In the genomic region with DNA sequence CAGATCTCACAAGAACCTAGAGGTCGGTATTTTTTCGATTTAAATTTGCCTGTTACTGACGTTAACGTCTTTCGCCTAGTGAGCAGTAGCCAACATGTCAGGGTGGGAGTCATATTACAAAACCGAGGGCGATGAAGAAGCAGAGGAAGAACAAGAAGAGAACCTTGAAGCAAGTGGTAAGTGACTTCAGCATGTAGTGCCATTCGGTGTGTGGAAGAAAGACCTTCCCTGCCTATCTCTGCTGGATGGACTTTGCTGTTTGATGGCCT, we compare ENCODE assay signal across 8 cellular contexts. TPM values are rescaled to one million over a fixed set of nuclear protein-coding genes. Genes with fewer than 3 reads are reported as not detected.
DNase-seq lines count a peak whose midpoint lies in the region; ATAC-seq and TF ChIP-seq lines count a peak whose summit lies in the region.

No MANE protein-coding gene starts in this region.

- no peaks in the 10 kb centered on the region for H3K36me3 Mint-ChIP-seq in naive B cell

- no peaks in the 10 kb centered on the region for H3K27me3 Mint-ChIP-seq in naive B cell

- H3K36me3 ChIP-seq in Karpas-422 (ENCODE audit: insufficient read depth, low read length) (peaks cover 23% of the 10 kb centered on the region), colonic mucosa (peaks cover 7% of the 10 kb centered on the region)

- H3K9me3 ChIP-seq in Karpas-422 (ENCODE audit: low read length) (no peaks in the 10 kb centered on the region), colonic mucosa (no peaks in the 10 kb centered on the region)

- peaks cover 32% of the 10 kb centered on the region for H3K4me1 ChIP-seq in Karpas-422 (ENCODE audit: low read length)
- H3K4me1 ChIP-seq in colonic mucosa = peaks cover 17% of the 10 kb centered on the region

- peaks cover 80% of the 10 kb centered on the region for H3K79me2 ChIP-seq in Karpas-422 (ENCODE audit: low read length)

- peak overlapping the region; percentile 99 for H3K4me3 ChIP-seq in AG09309 (ENCODE audit: control insufficient read depth, low read depth, low read length)
- H3K4me3 ChIP-seq in Karpas-422 (ENCODE audit: low read length) = peak overlapping the region; percentile 91
- H3K4me3 ChIP-seq in colonic mucosa = peak overlapping the region; percentile 98

- H3K27ac ChIP-seq in Karpas-422 (ENCODE audit: low read length) = peak overlapping the region; percentile 81
- H3K27ac ChIP-seq in colonic mucosa = peak overlapping the region; percentile 94

- peaks cover 6% of the 10 kb centered on the region; the same call in 1 of the 2 replicates for H4K20me1 ChIP-seq in Karpas-422 (ENCODE audit: insufficient read depth, low read depth, low read length)

- peak overlapping the region; percentile 99 to 100 (median 99) for H3K27ac Mint-ChIP-seq in naive B cell

- H3K4me2 ChIP-seq in Karpas-422 (ENCODE audit: low read depth, low read length, poor library complexity, severe bottlenecking) = peak overlapping the region; percentile 96

- H3K9me3 Mint-ChIP-seq in naive B cell = no peaks in the 10 kb centered on the region

- peak overlapping the region; percentile 93 to 100 (median 98) for H3K4me3 Mint-ChIP-seq in naive B cell

- H2AFZ ChIP-seq in Karpas-422 (ENCODE audit: low read length) = no peak overlapping the region; the same call in 1 of the 2 replicates

- DNase-seq in AG09309 (ENCODE audit: low read depth) = no peak
- no peak for DNase-seq in Karpas-422
- no peak for DNase-seq in colonic mucosa
- no peak for DNase-seq in naive B cell
- DNase-seq in stimulated activated CD4-positive, alpha-beta T cell treated with anti-CD3 and anti-CD28 coated beads, Interleukin-2, amount 100 ng/mL, for 48 hours = no peak

- H3K9me2 ChIP-seq in Karpas-422 (replicated peaks; ENCODE audit: insufficient read depth, low read length) = no peaks in the 10 kb centered on the region

- H3K4me1 Mint-ChIP-seq in naive B cell = peaks cover 22 to 46% (median 32%) of the 10 kb centered on the region in 3 donors

- no peak for ATAC-seq in naive B cell (ENCODE audit: low read depth in 2 of 2)
- no peak for ATAC-seq in GM18873 (IDR thresholded peaks at IDR 0.05; ENCODE audit: low FRiP score, unreplicated experiment)
- ATAC-seq in GM21619 (IDR thresholded peaks at IDR 0.05; ENCODE audit: unreplicated experiment) = no peak
- ATAC-seq in GM21529 (IDR thresholded peaks at IDR 0.05; ENCODE audit: unreplicated experiment) = no peak

- TF ChIP-seq CTCF in AG09309 (IDR thresholded peaks at IDR 0.05; ENCODE audit: control insufficient read depth, insufficient read depth, low read depth, low read length, missing control alignments) (no peak), colonic mucosa (IDR thresholded peaks at IDR 0.05) (no peak)

- H3K9ac ChIP-seq in Karpas-422 (ENCODE audit: low read length) (peak overlapping the region; percentile 90), colonic mucosa (ENCODE audit: low read depth in 2 of 2, low read length in 2 of 2) (peak overlapping the region; percentile 94)

- H3K27me3 ChIP-seq in Karpas-422 (ENCODE audit: low read length) = no peaks in the 10 kb centered on the region
- no peaks in the 10 kb centered on the region for H3K27me3 ChIP-seq in colonic mucosa

- intact Hi-C loops in colonic mucosa (cut with DNase I) = no loop called here

RNA-seq across cellular contexts. Expression of a gene that starts 0.8 kb away (rescaled TPM):
- total RNA-seq in Karpas-422 (2014; rRNA removed; shearing (Covaris generic); ENCODE audit: low replicate concordance) = 173 and 248 TPM in 2 replicates
- total RNA-seq in colonic mucosa = 100 to 1,000 TPM; 203 to 312 TPM
- 100 to 1,000 TPM; 407 to 580 (median 420) TPM for polyA plus RNA-seq in naive B cell (ENCODE audit: low read depth in 6 of 6)

RNA-seq across cellular contexts. Expression of a gene that starts 1.0 kb away (rescaled TPM):
- total RNA-seq in Karpas-422 (2014; rRNA removed; shearing (Covaris generic); ENCODE audit: low replicate concordance) = 27.9 and 76.0 TPM in 2 replicates
- 10 to 100 TPM; 19.2 to 32.1 TPM for total RNA-seq in colonic mucosa
- polyA plus RNA-seq in naive B cell (ENCODE audit: low read depth in 6 of 6) = 10 to 100 TPM in 2 of 6 donors, 1 to 10 TPM in 4; 5.1 to 11.1 (median 9.1) TPM

RNA-seq across cellular contexts. Expression of a gene that starts 32.2 kb away (rescaled TPM):
- 10.0 and 15.2 TPM in 2 replicates for total RNA-seq in Karpas-422 (2014; rRNA removed; shearing (Covaris generic); ENCODE audit: low replicate concordance)
- total RNA-seq in colonic mucosa = 10 to 100 TPM; 49.3 to 53.2 TPM
- 10 to 100 TPM; 15.5 to 22.2 (median 17.4) TPM for polyA plus RNA-seq in naive B cell (ENCODE audit: low read depth in 6 of 6)
